ENCODE assay signal across 7 cellular contexts in the genomic region with DNA sequence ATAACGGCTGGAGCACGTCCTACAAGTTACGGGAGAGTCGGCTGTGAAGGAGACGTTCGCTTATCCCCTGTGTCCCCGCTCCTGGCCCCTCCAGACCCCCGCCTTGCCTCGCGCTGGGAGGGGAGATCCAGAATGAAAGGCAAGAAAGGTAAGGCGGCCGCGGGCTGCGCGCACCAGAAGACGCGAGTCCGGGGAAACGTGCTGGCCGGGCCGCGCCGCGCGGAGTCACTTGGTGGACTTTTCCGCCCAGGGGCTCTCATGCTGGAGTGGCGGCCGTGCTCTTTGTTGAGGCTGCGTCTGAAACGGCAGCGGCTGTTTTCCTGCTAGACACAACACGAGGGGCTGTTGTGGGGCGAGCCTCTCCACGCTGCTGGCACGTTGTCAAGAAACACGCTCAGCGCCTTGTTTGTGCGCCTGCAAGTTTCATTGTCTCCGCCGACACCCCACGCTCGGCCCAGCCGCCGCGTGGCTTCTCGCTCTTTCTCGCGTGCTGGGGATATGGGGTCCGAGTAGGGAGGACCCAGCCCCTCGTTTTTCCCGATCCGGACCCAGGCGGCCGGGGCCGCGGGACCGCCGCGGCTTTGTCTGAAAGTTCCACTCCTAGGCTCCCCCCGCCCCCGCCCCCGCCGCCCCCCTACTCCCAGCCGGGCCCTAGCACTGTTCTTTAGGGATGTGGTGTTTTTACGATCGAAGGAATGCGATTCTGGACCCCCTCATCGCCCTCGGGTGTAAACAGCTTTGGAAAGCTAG. TPM values are rescaled to one million over a fixed set of nuclear protein-coding genes. Genes with fewer than 3 reads are reported as not detected.
A peak's percentile ranks its signal among the peaks of the same experiment; 100 is the strongest.
DNase-seq lines count a peak whose midpoint lies in the region; ATAC-seq and TF ChIP-seq lines count a peak whose summit lies in the region.

No MANE protein-coding gene starts in this region.

- no peaks in the 10 kb centered on the region for H3K9me3 ChIP-seq in H9 (ENCODE audit: control insufficient read depth, low read depth, low read length)
- no peaks in the 10 kb centered on the region for H3K9me3 ChIP-seq in ovary
- H3K9me3 ChIP-seq in tibial artery, result no peaks in the 10 kb centered on the region

- no peak overlapping the region for H3K56ac ChIP-seq in H9 (ENCODE audit: insufficient read length, low read depth, low read length)

- no peak overlapping the region for H2AFZ ChIP-seq in H9 (ENCODE audit: low read length)

- no peak overlapping the region for H2BK12ac ChIP-seq in H9 (ENCODE audit: insufficient read length, low read depth, low read length)

- peaks cover 44% of the 10 kb centered on the region; the same call in 1 of the 2 replicates for H3K79me2 ChIP-seq in H9 (ENCODE audit: insufficient read depth, low read length)

- H3K36me3 Mint-ChIP-seq in H9 (ENCODE audit: insufficient read depth in 1 of 3, low read depth in 3 of 3), result peaks cover 31 to 39% (median 37%) of the 10 kb centered on the region in 3 experiments
- H3K36me3 Mint-ChIP-seq in activated naive CD4-positive, alpha-beta T cell treated with anti-CD3 and anti-CD28 coated beads for 36 hours (ENCODE audit: low read depth), result peaks cover 13% of the 10 kb centered on the region

- intact Hi-C loops in activated naive CD4-positive, alpha-beta T cell treated with anti-CD3 and anti-CD28 coated beads for 36 hours (cut with micrococcal nuclease), result loop anchor here (1.0 to 10.0 kb wide), 11 partner anchors 9 to 876 kb away; a partner anchor contains a TSS
- intact Hi-C loops in ovary (cut with DNase I) (loop anchor here (2.0 to 10.0 kb wide), 7 partner anchors 144 to 214 kb away; a partner anchor contains a TSS), tibial artery (cut with DNase I; ENCODE audit: low total_unique reads) (loop anchor here (10.0 kb wide), 2 partner anchors 214 to 1004 kb away; a partner anchor contains a TSS)

- H3K27ac ChIP-seq in H9 (ENCODE audit: insufficient read length, low read depth, low read length) (peak overlapping the region; percentile 70), ovary (peak overlapping the region; percentile 72 to 97), tibial artery (peak overlapping the region; percentile 98 to 99)

- H3K27ac Mint-ChIP-seq in H9, result peak overlapping the region; percentile 91 to 99 (median 96)
- peak overlapping the region; percentile 99 for H3K27ac Mint-ChIP-seq in activated naive CD4-positive, alpha-beta T cell treated with anti-CD3 and anti-CD28 coated beads for 36 hours

- no peak overlapping the region for H4K5ac ChIP-seq in H9 (ENCODE audit: insufficient read length, low read depth, low read length)

- peak; percentile 20 for TF ChIP-seq POLR2A in ovary (IDR thresholded peaks at IDR 0.05)

- H3K18ac ChIP-seq in H9 (ENCODE audit: insufficient read length, low read depth, low read length), result peak overlapping the region; percentile 66

- no peaks in the 10 kb centered on the region for H3K79me1 ChIP-seq in H9 (ENCODE audit: insufficient read depth, low read depth, low read length, poor library complexity, severe bottlenecking)

- no peaks in the 10 kb centered on the region for H3K27me3 ChIP-seq in H9 (ENCODE audit: insufficient read depth, low read length)
- no peaks in the 10 kb centered on the region for H3K27me3 ChIP-seq in ovary
- H3K27me3 ChIP-seq in tibial artery, result no peaks in the 10 kb centered on the region

- H3K9me3 Mint-ChIP-seq in H9, result peaks cover 4 to 17% of the 10 kb centered on the region in 2 experiments; a peak in 4 of 5 replicates
- H3K9me3 Mint-ChIP-seq in activated naive CD4-positive, alpha-beta T cell treated with anti-CD3 and anti-CD28 coated beads for 36 hours, result no peaks in the 10 kb centered on the region

- TF ChIP-seq CTCF in H9 (conservative IDR thresholded peaks at IDR 0.05), result no peak
- TF ChIP-seq CTCF in ovary (IDR thresholded peaks at IDR 0.05), result no peak
- no peak for TF ChIP-seq CTCF in tibial artery (IDR thresholded peaks at IDR 0.05)

- ATAC-seq in HG03469 (IDR thresholded peaks at IDR 0.05; ENCODE audit: unreplicated experiment), result no peak

- peak overlapping the region; percentile 97 for H3K4me2 ChIP-seq in H9 (ENCODE audit: insufficient read depth, insufficient read length, low read length)

- peak overlapping the region; percentile 10 for H3K14ac ChIP-seq in H9 (ENCODE audit: insufficient read depth, low read length)

- peak overlapping the region; percentile 96 for H3K9ac ChIP-seq in H9 (ENCODE audit: extremely low read depth, insufficient read length, low read length)

- H4K91ac ChIP-seq in H9 (ENCODE audit: insufficient read length, low read depth, low read length), result no peak overlapping the region

- H4K20me1 ChIP-seq in H9 (ENCODE audit: control insufficient read depth, insufficient read depth, insufficient read length), result no peaks in the 10 kb centered on the region

- peak overlapping the region; percentile 66 for H3K4me3 ChIP-seq in ovary
- H3K4me3 ChIP-seq in tibial artery, result peak overlapping the region; percentile 72 to 89

- no peak overlapping the region for H3T11ph ChIP-seq in H9 (ENCODE audit: low read length)

- DNase-seq in H9 (no peak), RKO (ENCODE audit: low spot score) (peak; percentile 70), glomerular visceral epithelial cell (ENCODE audit: extremely low spot score) (peak; percentile 66), ovary (peak; percentile 82 to 89 (median 87)), tibial artery (peak; percentile 70 to 85)
- peak; percentile 60 for DNase-seq in activated naive CD4-positive, alpha-beta T cell treated with anti-CD3 and anti-CD28 coated beads for 36 hours

- H2BK15ac ChIP-seq in H9 (ENCODE audit: low read depth, low read length), result no peak overlapping the region

- H2BK120ac ChIP-seq in H9 (ENCODE audit: low read depth, low read length, poor library complexity, severe bottlenecking), result no peak overlapping the region

- WGBS in H9 (ENCODE audit: extremely low coverage, insufficient read length, low lambda C conversion rate), result no CpG with 5 or more reads among the region's 69 CpGs
- 0 to 1% (median 1%) methylated on average over 60 to 69 of the region's 69 CpGs for WGBS in ovary, 3 donors

- H3K36me3 ChIP-seq in ovary (no peaks in the 10 kb centered on the region), tibial artery (no peaks in the 10 kb centered on the region)

- H2BK5ac ChIP-seq in H9 (ENCODE audit: insufficient read length, low read length), result no peak overlapping the region

- H3K27me3 Mint-ChIP-seq in H9 (ENCODE audit: low read depth), result peaks cover 2% of the 10 kb centered on the region; the same call in 1 of the 2 replicates
- H3K27me3 Mint-ChIP-seq in activated naive CD4-positive, alpha-beta T cell treated with anti-CD3 and anti-CD28 coated beads for 36 hours (ENCODE audit: low read depth), result no peaks in the 10 kb centered on the region

- H4K8ac ChIP-seq in H9 (replicated peaks; ENCODE audit: insufficient read length, low read depth, low read length), result no peak overlapping the region

- peaks cover 7% of the 10 kb centered on the region for H3K4me1 ChIP-seq in H9 (ENCODE audit: insufficient read depth, low read length)
- peaks cover 6% of the 10 kb centered on the region for H3K4me1 ChIP-seq in ovary (ENCODE audit: insufficient read depth)
- H3K4me1 ChIP-seq in tibial artery, result peaks cover 0 to 36% (median 24%) of the 10 kb centered on the region in 4 donors

- H3K23me2 ChIP-seq in H9 (ENCODE audit: insufficient read length, low read depth, low read length, poor library complexity, severe bottlenecking), result peaks cover 32% of the 10 kb centered on the region

- peak overlapping the region; percentile 98 to 99 for H3K4me3 Mint-ChIP-seq in H9
- H3K4me3 Mint-ChIP-seq in activated naive CD4-positive, alpha-beta T cell treated with anti-CD3 and anti-CD28 coated beads for 36 hours, result peak overlapping the region; percentile 89

- no peak overlapping the region for H2BK20ac ChIP-seq in H9 (ENCODE audit: low read depth, low read length, poor library complexity, severe bottlenecking)

- no peak overlapping the region for H3K23ac ChIP-seq in H9 (ENCODE audit: insufficient read length, low read depth, low read length)

- no peak overlapping the region for H3K4ac ChIP-seq in H9 (ENCODE audit: low read depth, low read length)

- CTCF ChIA-PET in activated naive CD4-positive, alpha-beta T cell treated with anti-CD3 and anti-CD28 coated beads for 36 hours (lab: Charles Lee), result interaction anchor here (0.6 to 6.1 kb wide), 4 partner anchors 134 to 200 kb away, joined by 3 to 42 read pairs (median 22); no protein-coding TSS in a partner anchor

- H3K4me1 Mint-ChIP-seq in H9, result peaks cover 35 to 36% of the 10 kb centered on the region in 2 experiments
- H3K4me1 Mint-ChIP-seq in activated naive CD4-positive, alpha-beta T cell treated with anti-CD3 and anti-CD28 coated beads for 36 hours (ENCODE audit: low read depth), result peaks cover 53% of the 10 kb centered on the region

- TF ChIP-seq EP300 in ovary (IDR thresholded peaks at IDR 0.05), result peak; percentile 8

- no peak overlapping the region for H2AK5ac ChIP-seq in H9 (ENCODE audit: insufficient read length, low read length)

RNA-seq across cellular contexts. Expression of a gene that starts 0.6 kb away (rescaled TPM):
- total RNA-seq in H9 (2021), result 251 and 261 TPM in 2 replicates
- total RNA-seq in activated naive CD4-positive, alpha-beta T cell treated with anti-CD3 and anti-CD28 coated beads for 36 hours, result 10 to 100 TPM; 23.7 to 24.1 TPM
- 10 to 100 TPM; 30.9 to 93.4 (median 55.6) TPM for total RNA-seq in ovary
- 10 to 100 TPM; 68.0 to 78.1 TPM for polyA plus RNA-seq in ovary
